7 cellular contexts compared by ENCODE assay signal in genomic region chr1:15526490-15527339, GRCh38. TPM values are rescaled to one million over a fixed set of nuclear protein-coding genes. Genes with fewer than 3 reads are reported as not detected.
A peak's percentile ranks its signal among the peaks of the same experiment; 100 is the strongest.
DNase-seq lines count a peak whose midpoint lies in the region; ATAC-seq and TF ChIP-seq lines count a peak whose summit lies in the region.

TSS of gene DNAJC16 (plus strand) at chr1:15526848. CDS start at chr1:15529106, 2,258 bp downstream.

- no peaks in the 10 kb centered on the region for H3K9me3 ChIP-seq in hepatocyte (ENCODE audit: low read depth)

- in situ Hi-C loops in astrocyte of the cerebellum (cut with HindIII; ENCODE audit: low sequenced_read_pairs): no loop called here

- no peaks in the 10 kb centered on the region for H3K27me3 ChIP-seq in hepatocyte

- H3K36me3 ChIP-seq in hepatocyte (replicated peaks; ENCODE audit: insufficient read depth, low read depth): no peaks in the 10 kb centered on the region

- peak; percentile 99 to 100 for DNase-seq in NCI-H1930 (lab: John Stamatoyannopoulos, UW)
- peak; percentile 94 for DNase-seq in T-helper 22 cell (ENCODE audit: low read depth)
- DNase-seq in astrocyte of the cerebellum (ENCODE audit: low read depth): peak; percentile 100
- DNase-seq in hepatocyte (ENCODE audit: low spot score): peak; percentile 100
- peak; percentile 98 for DNase-seq in retina

- no peaks in the 10 kb centered on the region for H4K20me1 ChIP-seq in hepatocyte (ENCODE audit: insufficient read depth, poor library complexity, severe bottlenecking)

- peaks cover 11% of the 10 kb centered on the region for H3K4me1 ChIP-seq in hepatocyte (ENCODE audit: insufficient read depth)

- peaks cover 51% of the 10 kb centered on the region for H3K79me2 ChIP-seq in hepatocyte

- peak within 1 kb of the TSS; percentile 93 for H3K27ac ChIP-seq in hepatocyte

- peak; percentile 44 for TF ChIP-seq CTCF in astrocyte of the cerebellum (IDR thresholded peaks at IDR 0.05; ENCODE audit: low read depth, low read length, missing control alignments)
- TF ChIP-seq CTCF in hepatocyte (IDR thresholded peaks at IDR 0.05; ENCODE audit: poor library complexity): peak; percentile 32

- under 1% methylated on average over 59 of the region's 65 CpGs for WGBS in hepatocyte (ENCODE audit: low lambda C conversion rate, missing lambda C conversion rate)

- peak; percentile 61 for ATAC-seq in GM18499 (IDR thresholded peaks at IDR 0.05; ENCODE audit: insufficient read depth, unreplicated experiment)
- peak; percentile 57 for ATAC-seq in HG02970 (IDR thresholded peaks at IDR 0.05; ENCODE audit: low FRiP score, unreplicated experiment)

- H3K9me2 ChIP-seq in hepatocyte (replicated peaks; ENCODE audit: insufficient read depth): no peaks in the 10 kb centered on the region

- H3K4me2 ChIP-seq in hepatocyte: peak within 1 kb of the TSS; percentile 81

- peak within 1 kb of the TSS; percentile 46 for H2AFZ ChIP-seq in hepatocyte

- H3K4me3 ChIP-seq in astrocyte of the cerebellum (ENCODE audit: low read depth, low read length) (peak within 1 kb of the TSS; percentile 88), hepatocyte (peak within 1 kb of the TSS; percentile 64)

RNA-seq across cellular contexts. Expression of gene DNAJC16, which starts in this region (rescaled TPM):
- total RNA-seq in hepatocyte: 21.1 and 29.7 TPM in 2 replicates
- 9.5 and 9.6 TPM in 2 replicates for polyA plus RNA-seq in hepatocyte

Comparison
In these comparisons a context has a peak if more than half of its experiments do, and no peak if none do; other contexts are left out.
1. Peak in every context shown above with its lines: DNase-seq, ATAC-seq, H3K4me3 ChIP-seq and H3K27ac ChIP-seq.